ENCODE assay signal across 28 cellular contexts in genomic region chr13:108663710-108664109, GRCh38. TPM values are rescaled to one million over a fixed set of nuclear protein-coding genes. Genes with fewer than 3 reads are reported as not detected.
"Had no signal": no experiment of that assay in that cellular context is flagged by ENCODE, and none has a peak within 500 bp of the region (broad histone marks: within the 10 kb centered on the region; RNA-seq: fewer than 3 reads in every experiment).

No MANE protein-coding gene starts in this region.

- H3K4me3 ChIP-seq: colonic mucosa, esophagus squamous epithelium, gastrocnemius medialis, heart right ventricle, left lung, lower lobe of right lung, mucosa of descending colon had no signal

- H3K4me1 ChIP-seq: colonic mucosa, esophagus squamous epithelium, gastrocnemius medialis, heart right ventricle, left lung, lower lobe of right lung had no signal

- H3K36me3 ChIP-seq: colonic mucosa, esophagus squamous epithelium, gastrocnemius medialis, heart right ventricle, left lung, lower lobe of right lung had no signal

- H3K27ac ChIP-seq: colonic mucosa, epithelial cell of prostate, esophagus squamous epithelium, gastrocnemius medialis, heart right ventricle, left lung, lower lobe of right lung had no signal

- FAIRE-seq: endometrium, islet of Langerhans, keratinocyte had no signal

- DNase-seq: colonic mucosa; cortex of kidney; effector CD8-positive, alpha-beta T cell; effector memory CD8-positive, alpha-beta T cell; endodermal cell; erythroblast; esophagus squamous epithelium; foreskin fibroblast; foreskin melanocyte; gastrocnemius medialis; glutamatergic neuron; head of caudate nucleus; heart right ventricle; hippocampal formation; left cardiac atrium; left lung; left ventricle myocardium superior; lower lobe of right lung; mesenchymal stem cell; mucosa of descending colon; naive B cell had no signal

- H3K27me3 ChIP-seq: colonic mucosa, esophagus squamous epithelium, gastrocnemius medialis, heart right ventricle, left lung had no signal

- ATAC-seq: effector memory CD8-positive, alpha-beta T cell; esophagus mucosa; gastrocnemius medialis; heart right ventricle; left cardiac atrium; left lung; left ventricle myocardium superior; lower lobe of right lung; mucosa of descending colon had no signal

- H3K9me3 ChIP-seq: colonic mucosa, gastrocnemius medialis, lower lobe of right lung, mucosa of descending colon had no signal

RNA-seq across cellular contexts. Expression of gene MYO16, which starts 34.3 kb away (rescaled TPM):
- total RNA-seq: dermis microvascular lymphatic vessel endothelial cell, lung microvascular endothelial cell had no signal
